8 cellular contexts compared by ENCODE assay signal in genomic region chr19:49593233-49594113, GRCh38. TPM values are rescaled to one million over a fixed set of nuclear protein-coding genes. Genes with fewer than 3 reads are reported as not detected.
DNase-seq lines count a peak whose midpoint lies in the region; ATAC-seq and TF ChIP-seq lines count a peak whose summit lies in the region.

No MANE protein-coding gene starts in this region.

- H3K36me3 Mint-ChIP-seq in Caco-2 (ENCODE audit: insufficient read depth, unreplicated experiment): peaks cover 49% of the 10 kb centered on the region
- H3K36me3 Mint-ChIP-seq in progenitor cell of endocrine pancreas (ENCODE audit: insufficient read depth): peaks cover 10% of the 10 kb centered on the region

- CTCF ChIA-PET in Caco-2 (lab: Charles Lee): interaction anchor here (0.6 to 1.3 kb wide), 3 partner anchors 27 to 86 kb away, joined by 3 to 5 read pairs (median 3); partner anchors contain the start of gene RRAS

- H3K9me3 Mint-ChIP-seq in Caco-2 (ENCODE audit: unreplicated experiment) (no peaks in the 10 kb centered on the region), progenitor cell of endocrine pancreas (ENCODE audit: low read depth) (no peaks in the 10 kb centered on the region)

- H3K4me1 Mint-ChIP-seq in Caco-2 (ENCODE audit: low read depth, unreplicated experiment) (peaks cover 29% of the 10 kb centered on the region), progenitor cell of endocrine pancreas (ENCODE audit: low read depth) (peaks cover 17% of the 10 kb centered on the region)

- intact Hi-C loops in Caco-2 (cut with micrococcal nuclease; ENCODE audit: unreplicated experiment) (no loop called here), left ventricle myocardium superior (cut with micrococcal nuclease) (no loop called here)

- TF ChIP-seq CTCF in Caco-2 (IDR thresholded peaks at IDR 0.05; ENCODE audit: insufficient read depth in 1 of 2, low read depth in 1 of 2, low read length in 1 of 2, severe bottlenecking in 1 of 2, unreplicated experiment in 1 of 2) (no peak), NB4 (IDR thresholded peaks at IDR 0.05; ENCODE audit: low read depth, low read length) (no peak), progenitor cell of endocrine pancreas (IDR thresholded peaks at IDR 0.05; ENCODE audit: unreplicated experiment) (no peak), upper lobe of left lung (IDR thresholded peaks at IDR 0.05) (no peak)

- H3K36me3 ChIP-seq in Caco-2 (ENCODE audit: control insufficient read depth, insufficient read depth, low read length) (peaks cover 1% of the 10 kb centered on the region), upper lobe of left lung (peaks cover 18 to 48% (median 45%) of the 10 kb centered on the region in 4 donors)

- H3K4me3 Mint-ChIP-seq in Caco-2 (ENCODE audit: unreplicated experiment) (peak overlapping the region; percentile 74), progenitor cell of endocrine pancreas (ENCODE audit: low read depth) (peak overlapping the region; percentile 89)

- WGBS in upper lobe of left lung, 2 donors: 8 to 13% methylated on average over 17 to 24 of the region's 27 CpGs

- peak; percentile 35 for ATAC-seq in GM21529 (IDR thresholded peaks at IDR 0.05; ENCODE audit: unreplicated experiment)
- ATAC-seq in left ventricle myocardium superior: peak; percentile 61
- peak; percentile 82 to 84 for ATAC-seq in upper lobe of left lung (ENCODE audit: low FRiP score in 2 of 2)

- H3K4me1 ChIP-seq in Caco-2 (peaks cover 10% of the 10 kb centered on the region), upper lobe of left lung (peaks cover 16 to 32% (median 26%) of the 10 kb centered on the region in 4 donors)

- H3K27ac ChIP-seq in angular gyrus (ENCODE audit: low read depth, low read length): peak overlapping the region; percentile 46
- peak overlapping the region; percentile 91 to 96 (median 93) for H3K27ac ChIP-seq in upper lobe of left lung

- no TSS peak for BruUV-seq in Caco-2 (replicated peaks; lab: Mats Ljungman, UMichigan)

- TF ChIP-seq POLR2A in NB4 (IDR thresholded peaks at IDR 0.05; ENCODE audit: extremely low read depth, insufficient read length) (no peak), upper lobe of left lung (IDR thresholded peaks at IDR 0.05) (peak in 1 of 4 donors; percentile 17)

- TF ChIP-seq EP300 in upper lobe of left lung (IDR thresholded peaks at IDR 0.05): no peak

- H3K27me3 Mint-ChIP-seq in Caco-2 (ENCODE audit: insufficient read depth, unreplicated experiment) (no peaks in the 10 kb centered on the region), progenitor cell of endocrine pancreas (no peaks in the 10 kb centered on the region)

- H3K27me3 ChIP-seq in Caco-2 (replicated peaks; ENCODE audit: control insufficient read depth, insufficient read depth, low read length) (no peaks in the 10 kb centered on the region), upper lobe of left lung (no peaks in the 10 kb centered on the region)

- H3K4me3 ChIP-seq in Caco-2 (ENCODE audit: low read depth, low read length): no peak overlapping the region
- H3K4me3 ChIP-seq in NB4 (ENCODE audit: low read depth, low read length): peak overlapping the region; percentile 85
- peak overlapping the region in 3 of 4 donors; percentile 87 to 99 (median 94) for H3K4me3 ChIP-seq in upper lobe of left lung

- peak; percentile 79 to 86 for DNase-seq in Caco-2
- DNase-seq in NB4 (ENCODE audit: low read depth): peak; percentile 95
- peak; percentile 77 to 96 (median 90) for DNase-seq in T-helper 2 cell
- peak; percentile 95 for DNase-seq in left ventricle myocardium superior
- DNase-seq in progenitor cell of endocrine pancreas (ENCODE audit: low spot score, unreplicated experiment): peak; percentile 86
- peak; percentile 94 for DNase-seq in upper lobe of left lung

- no peaks in the 10 kb centered on the region for H3K9me3 ChIP-seq in Caco-2
- no peaks in the 10 kb centered on the region for H3K9me3 ChIP-seq in upper lobe of left lung

- peak overlapping the region; percentile 27 for H3K27ac Mint-ChIP-seq in Caco-2 (ENCODE audit: unreplicated experiment)
- H3K27ac Mint-ChIP-seq in progenitor cell of endocrine pancreas: peak overlapping the region; percentile 95

- POLR2A ChIA-PET in Caco-2 (lab: Charles Lee): interaction anchor here (0.6 to 1.2 kb wide), 2 partner anchors 13 to 47 kb away, joined by 6 to 10 read pairs; partner anchors contain the start of gene RRAS

RNA-seq across cellular contexts. Expression of gene PRR12, which starts 2.5 kb away (rescaled TPM):
- total RNA-seq in Caco-2 (2022) (38.8 and 40.5 TPM in 2 replicates), left ventricle myocardium superior (15.6 TPM), progenitor cell of endocrine pancreas (61.2 and 64.5 TPM in 2 replicates), upper lobe of left lung (10 to 100 TPM; 12.6 to 51.9 (median 33.7) TPM)

RNA-seq across cellular contexts. Expression of gene PRRG2, which starts 12.4 kb away (rescaled TPM):
- total RNA-seq in Caco-2 (2022) (7.7 and 8.4 TPM in 2 replicates), left ventricle myocardium superior (1.3 TPM), progenitor cell of endocrine pancreas (6.8 and 8.3 TPM in 2 replicates), upper lobe of left lung (10 to 100 TPM in 1 of 6 donors, 1 to 10 TPM in 5; 3.8 to 10.0 (median 7.1) TPM)

RNA-seq across cellular contexts. Expression of gene NOSIP, which starts 13.1 kb away (rescaled TPM):
- total RNA-seq in Caco-2 (2022): 74.7 and 77.7 TPM in 2 replicates
- total RNA-seq in left ventricle myocardium superior: 46.7 TPM
- 75.0 and 82.1 TPM in 2 replicates for total RNA-seq in progenitor cell of endocrine pancreas
- 10 to 100 TPM; 30.3 to 72.3 (median 57.9) TPM for total RNA-seq in upper lobe of left lung

RNA-seq across cellular contexts. Expression of gene RRAS, which starts 46.5 kb away (rescaled TPM):
- total RNA-seq in Caco-2 (2022): 10.6 and 11.3 TPM in 2 replicates
- 100 TPM for total RNA-seq in left ventricle myocardium superior
- 2.6 and 3.9 TPM in 2 replicates for total RNA-seq in progenitor cell of endocrine pancreas
- 100 to 1,000 TPM in 3 of 6 donors, 10 to 100 TPM in 3; 81.7 to 160 (median 107) TPM for total RNA-seq in upper lobe of left lung

RNA-seq across cellular contexts. Expression of gene SCAF1, which starts 48.5 kb away (rescaled TPM):
- total RNA-seq in Caco-2 (2022) (83.4 and 89.5 TPM in 2 replicates), left ventricle myocardium superior (44.9 TPM), progenitor cell of endocrine pancreas (83.2 and 90.7 TPM in 2 replicates), upper lobe of left lung (10 to 100 TPM; 28.6 to 98.5 (median 71.0) TPM)
